Comparison of ENCODE assay signal across 24 cellular contexts in genomic region chr5:174801798-174802197, GRCh38.
DNase-seq lines count a peak whose midpoint lies in the region; ATAC-seq and TF ChIP-seq lines count a peak whose summit lies in the region.
"Had no signal": no experiment of that assay in that cellular context is flagged by ENCODE, and none has a peak within 500 bp of the region (broad histone marks: within the 10 kb centered on the region; RNA-seq: fewer than 3 reads in every experiment).

No MANE protein-coding gene starts in this region.

- TF ChIP-seq CTCF in esophagus muscularis mucosa (IDR thresholded peaks at IDR 0.05) (no peak), mesothelial cell of epicardium (IDR thresholded peaks at IDR 0.05; ENCODE audit: unreplicated experiment) (no peak)

- WGBS in esophagus muscularis mucosa = 58% methylated on average over 2 of the region's 2 CpGs

- H3K27me3 ChIP-seq in esophagus muscularis mucosa = no peaks in the 10 kb centered on the region

- no peaks in the 10 kb centered on the region for H3K36me3 ChIP-seq in esophagus muscularis mucosa
- H3K36me3 ChIP-seq: MG63 had no signal

- TF ChIP-seq EP300 in esophagus muscularis mucosa (IDR thresholded peaks at IDR 0.05) = no peak

- H3K36me3 Mint-ChIP-seq in mesothelial cell of epicardium = peaks cover 5% of the 10 kb centered on the region
- H3K36me3 Mint-ChIP-seq in naive thymus-derived CD8-positive, alpha-beta T cell = peaks cover 0 to 7% (median 0%) of the 10 kb centered on the region in 3 donors
- H3K36me3 Mint-ChIP-seq: CD8-positive, alpha-beta T cell had no signal

- H3K9me3 ChIP-seq in esophagus muscularis mucosa = no peaks in the 10 kb centered on the region

- H3K4me3 ChIP-seq in esophagus muscularis mucosa = no peak overlapping the region
- H3K4me3 ChIP-seq: MG63 had no signal

- DNase-seq in RPMI7951 (ENCODE audit: low read depth) = peak; percentile 44
- DNase-seq in esophagus muscularis mucosa (ENCODE audit: extremely low spot score) = peak; percentile 64
- DNase-seq in mesothelial cell of epicardium (ENCODE audit: low spot score in 2 of 2, unreplicated experiment in 2 of 2) = no peak
- no peak for DNase-seq in NCI-H2227 (lab: John Stamatoyannopoulos, UW; ENCODE audit: unreplicated experiment)
- no peak for DNase-seq in naive thymus-derived CD8-positive, alpha-beta T cell
- DNase-seq: Caco-2; CD8-positive, alpha-beta T cell; DMS 273 treated with DMSO at 0.1 percent for 48 hours; DMS79; H7; KBM-7; MG63; NCI-H1105 treated with DMSO at 0.1 percent for 48 hours; NCI-H146; NCI-H1930; NCI-H2107; NCI-H446 treated with DMSO at 0.1 percent for 48 hours; NCI-H526 treated with DMSO at 0.1 percent for 48 hours; SHP77 treated with DMSO at 0.1 percent for 48 hours had no signal

- H3K4me3 Mint-ChIP-seq in mesothelial cell of epicardium = no peak overlapping the region
- no peak overlapping the region for H3K4me3 Mint-ChIP-seq in naive thymus-derived CD8-positive, alpha-beta T cell
- H3K4me3 Mint-ChIP-seq: B cell; CD8-positive, alpha-beta T cell had no signal

- no peak overlapping the region for H3K27ac ChIP-seq in esophagus muscularis mucosa (replicated peaks in 1 of 4)
- H3K27ac ChIP-seq: C4-2B had no signal

- no peak for TF ChIP-seq POLR2A in esophagus muscularis mucosa (IDR thresholded peaks at IDR 0.05; ENCODE audit: low read depth)

- H3K4me1 Mint-ChIP-seq in mesothelial cell of epicardium = peaks cover 39% of the 10 kb centered on the region
- H3K4me1 Mint-ChIP-seq in naive thymus-derived CD8-positive, alpha-beta T cell = no peaks in the 10 kb centered on the region
- H3K4me1 Mint-ChIP-seq: B cell had no signal

- H3K27me3 Mint-ChIP-seq in mesothelial cell of epicardium (ENCODE audit: low read depth) = no peaks in the 10 kb centered on the region
- H3K27me3 Mint-ChIP-seq in naive thymus-derived CD8-positive, alpha-beta T cell = peaks cover 4 to 46% (median 17%) of the 10 kb centered on the region in 5 donors

- intact Hi-C loops in esophagus muscularis mucosa (cut with DNase I) = no loop called here

- ATAC-seq in naive thymus-derived CD8-positive, alpha-beta T cell = no peak
- ATAC-seq in HG02610 (IDR thresholded peaks at IDR 0.05; ENCODE audit: unreplicated experiment) (no peak), HG02759 (IDR thresholded peaks at IDR 0.05; ENCODE audit: unreplicated experiment) (no peak)
- ATAC-seq: CD8-positive, alpha-beta T cell; Panc1 had no signal

- POLR2A ChIA-PET in naive thymus-derived CD8-positive, alpha-beta T cell (lab: Charles Lee) = no interaction called here

- peak overlapping the region; percentile 71 for H3K27ac Mint-ChIP-seq in mesothelial cell of epicardium
- no peak overlapping the region for H3K27ac Mint-ChIP-seq in naive thymus-derived CD8-positive, alpha-beta T cell
- H3K27ac Mint-ChIP-seq: B cell; CD8-positive, alpha-beta T cell had no signal

- peaks cover 6% of the 10 kb centered on the region for H3K9me3 Mint-ChIP-seq in mesothelial cell of epicardium
- peaks cover 0 to 16% (median 5%) of the 10 kb centered on the region in 9 donors for H3K9me3 Mint-ChIP-seq in naive thymus-derived CD8-positive, alpha-beta T cell

- peaks cover 0 to 29% (median 22%) of the 10 kb centered on the region in 4 donors for H3K4me1 ChIP-seq in esophagus muscularis mucosa
- H3K4me1 ChIP-seq: Caco-2 had no signal

Comparison
In these comparisons a context has a peak if more than half of its experiments do, and no peak if none do; other contexts are left out.
1. DNase-seq: peak in RPMI7951 (single experiment) and esophagus muscularis mucosa (single experiment); none in mesothelial cell of epicardium (0 of 2), NCI-H2227 (single experiment) and naive thymus-derived CD8-positive, alpha-beta T cell (0 of 10).